ENCODE assay signal across 20 cellular contexts in the genomic region with DNA sequence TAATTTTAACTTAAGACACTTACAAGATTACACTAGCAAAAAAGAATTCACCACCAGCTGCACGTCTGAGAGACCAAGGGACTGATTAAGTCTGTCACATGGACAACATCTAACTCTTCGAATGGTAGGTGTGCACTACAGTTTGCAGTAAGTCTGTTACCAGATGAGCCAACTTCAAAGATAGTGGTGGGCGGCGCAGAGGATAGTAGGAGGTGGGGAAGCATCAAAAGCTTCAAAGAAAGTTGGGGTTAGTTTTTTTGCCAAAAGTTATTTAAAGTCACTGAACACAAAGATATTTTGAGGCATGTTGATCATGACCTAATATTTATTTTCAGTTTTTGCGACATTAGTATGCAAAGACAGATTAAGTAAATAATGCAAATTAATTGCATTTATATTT.
"Had no signal": no experiment of that assay in that cellular context is flagged by ENCODE, and none has a peak within 500 bp of the region (broad histone marks: within the 10 kb centered on the region; RNA-seq: fewer than 3 reads in every experiment).

No MANE protein-coding gene starts in this region.

- H3K36me3 Mint-ChIP-seq: memory B cell; mesothelial cell of epicardium; natural killer cell; stimulated activated memory B cell treated with anti-CD40 and anti-IgM and Interleukin-4, amounts not matched to agents 10 μg/mL and 1 μg/mL and 100 μg/mL, for 72 hours had no signal

- H3K27me3 Mint-ChIP-seq: stimulated activated memory B cell treated with anti-CD40 and anti-IgM and Interleukin-4, amounts not matched to agents 10 μg/mL and 1 μg/mL and 100 μg/mL, for 72 hours; stimulated activated naive CD8-positive, alpha-beta T cell treated with anti-CD3 and anti-CD28 coated beads, Interleukin-15, Interleukin-2, amounts not matched to agents 100 ng/mL and 50 ng/mL, for 24 hours had no signal

- H3K4me1 Mint-ChIP-seq: memory B cell; natural killer cell; stimulated activated memory B cell treated with anti-CD40 and anti-IgM and Interleukin-4, amounts not matched to agents 10 μg/mL and 1 μg/mL and 100 μg/mL, for 72 hours had no signal

- H3K27ac ChIP-seq: gastroesophageal sphincter, left ventricle myocardium inferior, lower lobe of right lung, psoas muscle, right lobe of liver, spleen, tibial nerve had no signal

- H3K27me3 ChIP-seq: gastroesophageal sphincter, right lobe of liver, spleen, tibial nerve had no signal

- DNase-seq: effector memory CD4-positive, alpha-beta T cell; kidney; left cardiac atrium; left ventricle myocardium inferior; lower lobe of right lung; natural killer cell; psoas muscle; retina; right lobe of liver; spleen; stimulated activated CD4-positive, alpha-beta T cell treated with anti-CD3 and anti-CD28 coated beads, Interleukin-15, amount 100 ng/mL, for 24 hours; stimulated activated CD4-positive, alpha-beta T cell treated with anti-CD3 and anti-CD28 coated beads, Interleukin-1b, Interleukin-23, amount 100 ng/mL, for 48 hours; stimulated activated CD4-positive, alpha-beta T cell treated with anti-CD3 and anti-CD28 coated beads, Interleukin-4, amount 100 ng/mL, for 24 hours had no signal

- H3K4me1 ChIP-seq: lower lobe of right lung, psoas muscle, right lobe of liver, spleen had no signal

- H3K9me3 ChIP-seq: gastroesophageal sphincter, left ventricle myocardium inferior, lower lobe of right lung, psoas muscle, right lobe of liver, spleen, tibial nerve had no signal

- H3K4me3 ChIP-seq: gastroesophageal sphincter, left ventricle myocardium inferior, lower lobe of right lung, psoas muscle, right lobe of liver, spleen, tibial nerve had no signal

- H3K9me3 Mint-ChIP-seq: memory B cell; mesothelial cell of epicardium; stimulated activated memory B cell treated with anti-CD40 and anti-IgM and Interleukin-4, amounts not matched to agents 10 μg/mL and 1 μg/mL and 100 μg/mL, for 72 hours had no signal

- H3K27ac Mint-ChIP-seq: memory B cell; mesothelial cell of epicardium; natural killer cell; stimulated activated memory B cell treated with anti-CD40 and anti-IgM and Interleukin-4, amounts not matched to agents 10 μg/mL and 1 μg/mL and 100 μg/mL, for 72 hours; stimulated activated naive CD8-positive, alpha-beta T cell treated with anti-CD3 and anti-CD28 coated beads, Interleukin-15, Interleukin-2, amounts not matched to agents 100 ng/mL and 50 ng/mL, for 24 hours had no signal

- ATAC-seq: esophagus mucosa; gastroesophageal sphincter; left cardiac atrium; lower lobe of right lung; natural killer cell; psoas muscle; right lobe of liver; stimulated activated memory B cell treated with anti-CD40 and anti-IgM and Interleukin-4, amounts not matched to agents 10 μg/mL and 1 μg/mL and 100 μg/mL, for 72 hours had no signal

- H3K36me3 ChIP-seq: gastroesophageal sphincter, left ventricle myocardium inferior, lower lobe of right lung, right lobe of liver, spleen, tibial nerve had no signal

- H3K4me3 Mint-ChIP-seq: memory B cell; mesothelial cell of epicardium; natural killer cell; stimulated activated memory B cell treated with anti-CD40 and anti-IgM and Interleukin-4, amounts not matched to agents 10 μg/mL and 1 μg/mL and 100 μg/mL, for 72 hours; stimulated activated naive CD8-positive, alpha-beta T cell treated with anti-CD3 and anti-CD28 coated beads, Interleukin-15, Interleukin-2, amounts not matched to agents 100 ng/mL and 50 ng/mL, for 24 hours had no signal
